In the genomic region with DNA sequence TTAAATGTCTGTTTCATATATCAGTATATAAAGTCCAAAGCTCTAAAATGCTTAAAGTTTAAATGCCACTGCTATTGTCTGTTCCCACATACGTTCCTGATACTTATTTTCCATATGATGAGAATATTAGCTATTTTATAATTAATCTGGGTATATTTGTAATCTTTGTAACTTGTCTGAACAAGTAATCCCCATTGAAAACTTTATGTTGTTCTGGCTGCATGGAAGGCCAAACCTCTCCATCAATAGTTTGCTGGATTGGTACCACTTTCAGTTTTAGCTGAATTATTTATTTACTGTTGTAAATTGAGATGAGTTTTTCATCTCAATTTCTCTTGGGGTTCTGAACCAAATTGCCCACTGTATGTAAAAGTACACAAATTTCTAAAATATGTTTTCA, we compare ENCODE assay signal across 8 cellular contexts. TPM values are rescaled to one million over a fixed set of nuclear protein-coding genes. Genes with fewer than 3 reads are reported as not detected.
DNase-seq lines count a peak whose midpoint lies in the region; FAIRE-seq and TF ChIP-seq lines count a peak whose summit lies in the region.

No MANE protein-coding gene starts in this region.

- H3K9me3 ChIP-seq in SJSA1 (replicated peaks) = no peaks in the 10 kb centered on the region

- H3K36me3 ChIP-seq in SJSA1 = peaks cover 3% of the 10 kb centered on the region; the same call in 1 of the 2 replicates

- no peaks in the 10 kb centered on the region for H3K27me3 Mint-ChIP-seq in progenitor cell of endocrine pancreas

- peaks cover 7% of the 10 kb centered on the region for H3K4me1 ChIP-seq in SJSA1 (replicated peaks)

- no peaks in the 10 kb centered on the region for H3K9me3 Mint-ChIP-seq in progenitor cell of endocrine pancreas (ENCODE audit: low read depth)

- H3K27ac ChIP-seq in SJSA1 = no peak overlapping the region

- H3K36me3 Mint-ChIP-seq in progenitor cell of endocrine pancreas (ENCODE audit: insufficient read depth) = no peaks in the 10 kb centered on the region

- no peak for TF ChIP-seq CTCF in GM12865 (IDR thresholded peaks at IDR 0.05; ENCODE audit: insufficient read depth, low read depth, low read length, missing control alignments)
- TF ChIP-seq CTCF in epithelial cell of proximal tubule (conservative IDR thresholded peaks at IDR 0.05; ENCODE audit: low read depth, low read length) = no peak
- no peak for TF ChIP-seq CTCF in progenitor cell of endocrine pancreas (IDR thresholded peaks at IDR 0.05; ENCODE audit: unreplicated experiment)

- no peaks in the 10 kb centered on the region for H3K27me3 ChIP-seq in SJSA1 (replicated peaks)

- no peak for FAIRE-seq in frontal cortex (lab: Jason Lieb, UNC)

- H3K4me3 ChIP-seq in GM12865 (ENCODE audit: low read depth, low read length) = peak overlapping the region; percentile 92
- H3K4me3 ChIP-seq in SJSA1 = peak overlapping the region; percentile 75
- peak overlapping the region; percentile 78 for H3K4me3 ChIP-seq in epithelial cell of proximal tubule (ENCODE audit: low read depth, low read length)

- H3K27ac Mint-ChIP-seq in progenitor cell of endocrine pancreas = peak overlapping the region; percentile 99

- peak overlapping the region; percentile 99 for H3K4me3 Mint-ChIP-seq in progenitor cell of endocrine pancreas (ENCODE audit: low read depth)

- H3K4me1 Mint-ChIP-seq in progenitor cell of endocrine pancreas (ENCODE audit: low read depth) = peaks cover 40% of the 10 kb centered on the region

- no peak for DNase-seq in GM12865 (ENCODE audit: low read depth)
- no peak for DNase-seq in SJSA1 (ENCODE audit: low read depth in 1 of 2, low spot score in 2 of 2)
- no peak for DNase-seq in epithelial cell of proximal tubule (ENCODE audit: low read depth)
- DNase-seq in progenitor cell of endocrine pancreas (ENCODE audit: low spot score, unreplicated experiment) = no peak
- no peak for DNase-seq in COLO668 (lab: John Stamatoyannopoulos, UW; ENCODE audit: unreplicated experiment)
- DNase-seq in DMS 273 treated with DMSO at 0.1 percent for 48 hours (lab: John Stamatoyannopoulos, UW) = no peak
- no peak for DNase-seq in NCI-H2107 (lab: John Stamatoyannopoulos, UW)
- no peak for DNase-seq in frontal cortex (ENCODE audit: low spot score in 2 of 2)

RNA-seq across cellular contexts. Expression of a gene that starts 1.5 kb away (rescaled TPM):
- 6.5 and 12.6 TPM in 2 replicates for total RNA-seq in SJSA1 (2014; rRNA removed; shearing (Covaris generic))
- total RNA-seq in epithelial cell of proximal tubule = 4.3 and 15.0 TPM in 2 replicates
- total RNA-seq in progenitor cell of endocrine pancreas = 65.6 and 72.6 TPM in 2 replicates
- total RNA-seq in frontal cortex = 29.3 TPM

RNA-seq across cellular contexts. Expression of a gene that starts 1.8 kb away (rescaled TPM):
- 49.5 and 68.0 TPM in 2 replicates for total RNA-seq in SJSA1 (2014; rRNA removed; shearing (Covaris generic))
- total RNA-seq in epithelial cell of proximal tubule (39.0 and 39.8 TPM in 2 replicates), progenitor cell of endocrine pancreas (77.1 and 77.3 TPM in 2 replicates), frontal cortex (74.6 TPM)
